Comparison of ENCODE assay signal across 9 cellular contexts in the genomic region with DNA sequence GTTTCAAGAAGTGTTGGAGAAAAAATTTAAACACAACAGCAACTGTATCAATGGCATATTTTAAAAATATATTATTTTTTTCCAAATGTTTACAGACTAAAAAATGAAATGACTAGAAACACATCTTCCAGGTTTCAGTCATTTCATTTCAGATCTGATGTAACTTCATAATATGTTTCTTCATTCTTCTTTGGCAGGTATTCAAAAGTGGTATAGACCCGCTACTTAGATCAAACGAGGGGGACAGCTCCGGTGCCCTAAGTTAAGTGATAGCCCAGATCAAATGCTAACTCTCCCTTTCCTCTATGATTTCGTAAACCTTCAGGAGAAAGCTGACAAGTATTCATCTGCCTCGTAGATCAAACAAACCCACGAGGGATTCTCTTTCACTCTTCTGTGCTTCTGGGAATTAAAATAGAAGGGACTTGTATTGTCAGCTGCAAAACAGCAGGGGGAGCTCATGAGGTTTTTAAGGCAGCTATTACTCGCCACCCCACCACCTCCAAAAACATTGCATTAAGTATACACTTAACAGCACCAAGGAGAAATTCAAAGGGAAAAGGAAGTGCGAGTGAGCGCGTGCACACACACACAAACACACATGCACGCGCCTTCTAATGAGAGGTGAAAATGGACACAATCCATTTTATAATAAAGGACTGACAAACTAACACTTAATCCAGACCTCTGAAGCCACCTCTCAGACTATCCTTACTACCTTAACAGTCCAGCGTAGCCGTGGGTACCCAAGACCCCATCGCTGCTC. TPM values are rescaled to one million over a fixed set of nuclear protein-coding genes. Genes with fewer than 3 reads are reported as not detected.
A peak's percentile ranks its signal among the peaks of the same experiment; 100 is the strongest.
DNase-seq lines count a peak whose midpoint lies in the region; ATAC-seq and TF ChIP-seq lines count a peak whose summit lies in the region.
"Had no signal": no experiment of that assay in that cellular context is flagged by ENCODE, and none has a peak within 500 bp of the region (broad histone marks: within the 10 kb centered on the region; RNA-seq: fewer than 3 reads in every experiment).

No MANE protein-coding gene starts in this region.

- H3K9me3 Mint-ChIP-seq in activated CD8-positive, alpha-beta memory T cell treated with anti-CD3 and anti-CD28 coated beads, Interleukin-2, amount 10 ng/mL, durations not matched to agents 7 days and 5 days (ENCODE audit: low read depth) = no peaks in the 10 kb centered on the region
- H3K9me3 Mint-ChIP-seq in nephron = peaks cover 8% of the 10 kb centered on the region

- DNase-seq in AG08396 (ENCODE audit: low spot score) = peak; percentile 80
- peak; percentile 76 for DNase-seq in GM13977 (ENCODE audit: low spot score)
- DNase-seq in NCI-H748 treated with DMSO at 0.1 percent for 48 hours (lab: John Stamatoyannopoulos, UW) = peak; percentile 37
- peak; percentile 62 for DNase-seq in activated CD8-positive, alpha-beta memory T cell treated with anti-CD3 and anti-CD28 coated beads, Interleukin-2, amount 10 ng/mL, durations not matched to agents 7 days and 5 days
- no peak for DNase-seq in epithelial cell of proximal tubule (ENCODE audit: low read depth)
- DNase-seq in upper lobe of right lung = no peak

- no peaks in the 10 kb centered on the region for H3K27me3 ChIP-seq in upper lobe of right lung

- peaks cover 6% of the 10 kb centered on the region for H3K4me1 Mint-ChIP-seq in activated CD8-positive, alpha-beta memory T cell treated with anti-CD3 and anti-CD28 coated beads, Interleukin-2, amount 10 ng/mL, durations not matched to agents 7 days and 5 days
- peaks cover 4% of the 10 kb centered on the region for H3K4me1 Mint-ChIP-seq in nephron

- TF ChIP-seq CTCF in GM13977 (IDR thresholded peaks at IDR 0.05; ENCODE audit: extremely low read depth, insufficient read depth, missing control alignments) (peak; percentile 75), epithelial cell of proximal tubule (conservative IDR thresholded peaks at IDR 0.05; ENCODE audit: low read depth, low read length) (peak; percentile 88), nephron (IDR thresholded peaks at IDR 0.05; ENCODE audit: unreplicated experiment in 3 of 3) (peak; percentile 76 to 80 (median 76)), upper lobe of right lung (IDR thresholded peaks at IDR 0.05) (peak; percentile 78)

- in situ Hi-C loops in GM13977 (cut with MboI; ENCODE audit: low pct_unique_long_range_greater_than_20kb, low sequenced_read_pairs, unreplicated experiment) = loop anchor here (10.0 to 25.0 kb wide), 2 partner anchors 95 to 973 kb away; no protein-coding TSS in a partner anchor

- peak overlapping the region; percentile 40 for H3K4me3 Mint-ChIP-seq in activated CD8-positive, alpha-beta memory T cell treated with anti-CD3 and anti-CD28 coated beads, Interleukin-2, amount 10 ng/mL, durations not matched to agents 7 days and 5 days
- peak overlapping the region in 1 of 3 experiments; percentile 13 for H3K4me3 Mint-ChIP-seq in nephron

- H3K9me3 ChIP-seq in upper lobe of right lung = no peaks in the 10 kb centered on the region

- H3K27ac ChIP-seq in upper lobe of right lung = no peak overlapping the region

- ATAC-seq in HG03139 (IDR thresholded peaks at IDR 0.05; ENCODE audit: unreplicated experiment) (peak; percentile 92), upper lobe of right lung (peak; percentile 96)
- ATAC-seq in activated CD8-positive, alpha-beta memory T cell treated with anti-CD3 and anti-CD28 coated beads, Interleukin-2, amount 10 ng/mL, durations not matched to agents 7 days and 5 days = peak; percentile 80

- no peaks in the 10 kb centered on the region for H3K36me3 ChIP-seq in upper lobe of right lung

- H3K4me1 ChIP-seq in upper lobe of right lung = no peaks in the 10 kb centered on the region

- no peak overlapping the region for H3K27ac Mint-ChIP-seq in activated CD8-positive, alpha-beta memory T cell treated with anti-CD3 and anti-CD28 coated beads, Interleukin-2, amount 10 ng/mL, durations not matched to agents 7 days and 5 days
- H3K27ac Mint-ChIP-seq in nephron = no peak overlapping the region
- H3K27ac Mint-ChIP-seq: IgD-negative memory B cell had no signal

- H3K4me3 ChIP-seq in epithelial cell of proximal tubule (ENCODE audit: low read depth, low read length) = no peak overlapping the region
- no peak overlapping the region for H3K4me3 ChIP-seq in upper lobe of right lung

- no peaks in the 10 kb centered on the region for H3K36me3 Mint-ChIP-seq in activated CD8-positive, alpha-beta memory T cell treated with anti-CD3 and anti-CD28 coated beads, Interleukin-2, amount 10 ng/mL, durations not matched to agents 7 days and 5 days
- no peaks in the 10 kb centered on the region for H3K36me3 Mint-ChIP-seq in nephron (ENCODE audit: low read depth)
- H3K36me3 Mint-ChIP-seq: IgD-negative memory B cell had no signal

- intact Hi-C loops in upper lobe of right lung (cut with DNase I) = loop anchor here (5.0 kb wide), 1 partner anchor 93 kb away; no protein-coding TSS in a partner anchor

- peaks cover 36% of the 10 kb centered on the region for H3K27me3 Mint-ChIP-seq in activated CD8-positive, alpha-beta memory T cell treated with anti-CD3 and anti-CD28 coated beads, Interleukin-2, amount 10 ng/mL, durations not matched to agents 7 days and 5 days
- peaks cover 9% of the 10 kb centered on the region for H3K27me3 Mint-ChIP-seq in nephron (ENCODE audit: low read depth)

- CTCF ChIA-PET in activated CD8-positive, alpha-beta memory T cell treated with anti-CD3 and anti-CD28 coated beads, Interleukin-2, amount 10 ng/mL, durations not matched to agents 7 days and 5 days (lab: Charles Lee) = interaction anchor here (0.6 to 5.6 kb wide), 26 partner anchors 10 to 558 kb away, joined by 3 to 53 read pairs (median 4); partner anchors contain the start of gene SLC25A4

RNA-seq across cellular contexts. Expression of gene HELT, which starts 21.4 kb away (rescaled TPM):
- total RNA-seq in activated CD8-positive, alpha-beta memory T cell treated with anti-CD3 and anti-CD28 coated beads, Interleukin-2, amount 10 ng/mL, durations not matched to agents 7 days and 5 days = not detected
- total RNA-seq in epithelial cell of proximal tubule = not detected in 2 replicates
- total RNA-seq in upper lobe of right lung = 0.49 TPM

Comparison
In these comparisons a context has a peak if more than half of its experiments do, and no peak if none do; other contexts are left out.
1. DNase-seq: peak in AG08396 (single experiment), GM13977 (single experiment), NCI-H748 treated with DMSO at 0.1 percent for 48 hours (single experiment) and activated CD8-positive, alpha-beta memory T cell treated with anti-CD3 and anti-CD28 coated beads, Interleukin-2, amount 10 ng/mL, durations not matched to agents 7 days and 5 days (single experiment); none in epithelial cell of proximal tubule (single experiment) and upper lobe of right lung (single experiment).
2. Peak in every context shown above with its lines, with median percentiles within 50 percentile points of each other: CTCF ChIP-seq and ATAC-seq.